In genomic region chr9:133674091-133674490, GRCh38 we compare ENCODE assay signal across 1 cellular context.
TF ChIP-seq lines count a peak whose summit lies in the region.

No MANE protein-coding gene starts in this region.

TF ChIP-seq in WTC11, 78 proteins besides CTCF, POLR2A, EP300 and RAD21 (continued from another document):
- TF ChIP-seq PRDM15 (CRISPR knock-in tag; IDR thresholded peaks at IDR 0.05), result no peak
- no peak for TF ChIP-seq E2F1 (CRISPR knock-in tag; IDR thresholded peaks at IDR 0.05)
- no peak for TF ChIP-seq ZNF671 (CRISPR knock-in tag; IDR thresholded peaks at IDR 0.05)
- TF ChIP-seq RELA (CRISPR knock-in tag; IDR thresholded peaks at IDR 0.05; ENCODE audit: borderline replicate concordance), result no peak
- TF ChIP-seq, protein P1, sequence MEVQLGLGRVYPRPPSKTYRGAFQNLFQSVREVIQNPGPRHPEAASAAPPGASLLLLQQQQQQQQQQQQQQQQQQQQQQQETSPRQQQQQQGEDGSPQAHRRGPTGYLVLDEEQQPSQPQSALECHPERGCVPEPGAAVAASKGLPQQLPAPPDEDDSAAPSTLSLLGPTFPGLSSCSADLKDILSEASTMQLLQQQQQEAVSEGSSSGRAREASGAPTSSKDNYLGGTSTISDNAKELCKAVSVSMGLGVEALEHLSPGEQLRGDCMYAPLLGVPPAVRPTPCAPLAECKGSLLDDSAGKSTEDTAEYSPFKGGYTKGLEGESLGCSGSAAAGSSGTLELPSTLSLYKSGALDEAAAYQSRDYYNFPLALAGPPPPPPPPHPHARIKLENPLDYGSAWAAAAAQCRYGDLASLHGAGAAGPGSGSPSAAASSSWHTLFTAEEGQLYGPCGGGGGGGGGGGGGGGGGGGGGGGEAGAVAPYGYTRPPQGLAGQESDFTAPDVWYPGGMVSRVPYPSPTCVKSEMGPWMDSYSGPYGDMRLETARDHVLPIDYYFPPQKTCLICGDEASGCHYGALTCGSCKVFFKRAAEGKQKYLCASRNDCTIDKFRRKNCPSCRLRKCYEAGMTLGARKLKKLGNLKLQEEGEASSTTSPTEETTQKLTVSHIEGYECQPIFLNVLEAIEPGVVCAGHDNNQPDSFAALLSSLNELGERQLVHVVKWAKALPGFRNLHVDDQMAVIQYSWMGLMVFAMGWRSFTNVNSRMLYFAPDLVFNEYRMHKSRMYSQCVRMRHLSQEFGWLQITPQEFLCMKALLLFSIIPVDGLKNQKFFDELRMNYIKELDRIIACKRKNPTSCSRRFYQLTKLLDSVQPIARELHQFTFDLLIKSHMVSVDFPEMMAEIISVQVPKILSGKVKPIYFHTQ (CRISPR knock-in tag; IDR thresholded peaks at IDR 0.05), result no peak
- no peak for TF ChIP-seq SMAD4 (CRISPR knock-in tag; IDR thresholded peaks at IDR 0.05)
- TF ChIP-seq NFATC4 (CRISPR knock-in tag; IDR thresholded peaks at IDR 0.05), result no peak
- TF ChIP-seq ZNF423 (CRISPR knock-in tag; IDR thresholded peaks at IDR 0.05), result no peak
- TF ChIP-seq GRHL2 (CRISPR knock-in tag; IDR thresholded peaks at IDR 0.05; ENCODE audit: insufficient replicate concordance, severe bottlenecking), result no peak
- TF ChIP-seq, protein P2, sequence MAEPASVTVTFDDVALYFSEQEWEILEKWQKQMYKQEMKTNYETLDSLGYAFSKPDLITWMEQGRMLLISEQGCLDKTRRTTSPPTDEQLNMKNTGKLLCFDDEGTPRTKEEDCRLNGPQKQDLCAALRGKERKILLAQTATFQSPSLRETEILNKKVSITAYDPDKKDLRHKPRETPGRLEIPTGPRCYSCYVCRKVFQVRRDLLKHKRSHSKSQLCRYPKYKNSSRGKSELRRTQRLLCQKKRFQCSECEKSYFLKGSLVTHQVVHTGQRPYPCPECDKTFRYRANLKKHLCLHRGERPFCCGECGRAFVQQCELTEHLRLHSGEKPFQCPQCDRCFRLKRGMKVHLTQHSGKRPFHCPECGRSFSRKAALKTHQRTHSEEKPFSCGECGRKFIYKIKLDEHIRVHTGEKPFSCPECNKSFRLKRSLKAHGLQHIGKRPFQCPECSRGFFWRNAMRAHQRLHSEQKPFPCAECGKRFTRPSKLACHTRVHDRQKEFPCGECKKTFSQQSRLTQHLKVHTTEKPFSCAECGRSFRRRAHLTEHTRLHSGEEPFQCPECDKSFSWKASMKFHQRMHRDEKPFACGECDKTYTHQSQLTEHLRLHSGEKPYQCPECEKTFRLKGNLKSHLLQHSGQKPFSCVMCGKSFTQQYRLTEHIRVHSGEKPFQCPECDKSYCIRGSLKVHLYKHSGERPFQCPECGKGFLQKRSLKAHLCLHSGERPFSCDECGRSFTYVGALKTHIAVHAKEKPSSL (CRISPR knock-in tag; conservative IDR thresholded peaks at IDR 0.05), result no peak
- TF ChIP-seq TEAD4 (CRISPR knock-in tag; IDR thresholded peaks at IDR 0.05), result no peak
- no peak for TF ChIP-seq NFE2L1 (CRISPR knock-in tag; IDR thresholded peaks at IDR 0.05)
- TF ChIP-seq CREM (CRISPR knock-in tag; IDR thresholded peaks at IDR 0.05), result no peak
- no peak for TF ChIP-seq SMAD3 (CRISPR knock-in tag; IDR thresholded peaks at IDR 0.05; ENCODE audit: borderline replicate concordance)
- TF ChIP-seq ZNF416 (CRISPR knock-in tag; IDR thresholded peaks at IDR 0.05), result no peak
